ENCODE assay signal across 8 cellular contexts in the genomic region with DNA sequence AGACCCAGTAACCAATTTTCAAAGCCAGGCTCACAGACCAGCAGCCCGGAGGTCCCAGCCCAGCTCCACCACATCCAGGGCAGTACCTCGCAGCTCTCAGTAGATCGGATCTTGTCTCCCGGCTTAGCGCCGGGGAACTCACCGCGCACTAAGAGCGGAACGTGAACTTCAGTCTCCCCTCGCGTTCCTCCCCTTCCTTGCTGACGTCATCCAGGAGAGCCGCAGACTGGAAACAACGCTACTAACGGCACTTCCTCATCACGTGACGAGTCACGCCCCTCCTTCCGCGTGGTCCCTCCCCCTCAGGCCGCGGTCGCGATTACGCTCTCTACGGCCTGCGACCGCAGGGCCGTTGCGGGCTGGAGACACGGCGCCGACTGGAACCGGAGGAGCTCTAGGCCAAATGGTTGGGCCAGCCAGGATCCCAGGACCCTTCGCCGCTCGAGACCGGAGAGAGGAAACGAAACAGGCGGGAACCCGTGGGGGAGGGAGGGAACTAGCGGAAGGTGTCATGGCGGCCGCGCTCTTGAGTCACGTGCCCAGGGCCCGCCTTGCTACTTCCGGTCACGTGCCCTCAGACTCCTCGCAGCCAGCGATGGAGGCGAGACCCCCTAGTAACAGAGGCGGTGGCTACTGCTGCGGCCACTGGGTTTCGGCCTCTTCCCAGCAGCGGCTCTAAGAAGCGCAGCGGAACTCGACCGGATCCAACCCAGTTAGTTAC. TPM values are rescaled to one million over a fixed set of nuclear protein-coding genes. Genes with fewer than 3 reads are reported as not detected.
DNase-seq lines count a peak whose midpoint lies in the region; ATAC-seq and FAIRE-seq lines count a peak whose summit lies in the region.

TSS of gene GTF2H1 (plus strand) at position 577 of the 721 bp plus-strand sequence. CDS start 10,508 bp downstream, outside the sequence.
A gene with protein sequence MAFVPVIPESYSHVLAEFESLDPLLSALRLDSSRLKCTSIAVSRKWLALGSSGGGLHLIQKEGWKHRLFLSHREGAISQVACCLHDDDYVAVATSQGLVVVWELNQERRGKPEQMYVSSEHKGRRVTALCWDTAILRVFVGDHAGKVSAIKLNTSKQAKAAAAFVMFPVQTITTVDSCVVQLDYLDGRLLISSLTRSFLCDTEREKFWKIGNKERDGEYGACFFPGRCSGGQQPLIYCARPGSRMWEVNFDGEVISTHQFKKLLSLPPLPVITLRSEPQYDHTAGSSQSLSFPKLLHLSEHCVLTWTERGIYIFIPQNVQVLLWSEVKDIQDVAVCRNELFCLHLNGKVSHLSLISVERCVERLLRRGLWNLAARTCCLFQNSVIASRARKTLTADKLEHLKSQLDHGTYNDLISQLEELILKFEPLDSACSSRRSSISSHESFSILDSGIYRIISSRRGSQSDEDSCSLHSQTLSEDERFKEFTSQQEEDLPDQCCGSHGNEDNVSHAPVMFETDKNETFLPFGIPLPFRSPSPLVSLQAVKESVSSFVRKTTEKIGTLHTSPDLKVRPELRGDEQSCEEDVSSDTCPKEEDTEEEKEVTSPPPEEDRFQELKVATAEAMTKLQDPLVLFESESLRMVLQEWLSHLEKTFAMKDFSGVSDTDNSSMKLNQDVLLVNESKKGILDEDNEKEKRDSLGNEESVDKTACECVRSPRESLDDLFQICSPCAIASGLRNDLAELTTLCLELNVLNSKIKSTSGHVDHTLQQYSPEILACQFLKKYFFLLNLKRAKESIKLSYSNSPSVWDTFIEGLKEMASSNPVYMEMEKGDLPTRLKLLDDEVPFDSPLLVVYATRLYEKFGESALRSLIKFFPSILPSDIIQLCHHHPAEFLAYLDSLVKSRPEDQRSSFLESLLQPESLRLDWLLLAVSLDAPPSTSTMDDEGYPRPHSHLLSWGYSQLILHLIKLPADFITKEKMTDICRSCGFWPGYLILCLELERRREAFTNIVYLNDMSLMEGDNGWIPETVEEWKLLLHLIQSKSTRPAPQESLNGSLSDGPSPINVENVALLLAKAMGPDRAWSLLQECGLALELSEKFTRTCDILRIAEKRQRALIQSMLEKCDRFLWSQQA (minus strand): TSS at position 150 of the 721 bp plus-strand sequence. CDS start 4,282 bp downstream, outside the sequence.

- H3K23ac ChIP-seq in mesendoderm (ENCODE audit: low read length), result no peak within 1 kb of the TSS

- no peak within 1 kb of the TSS for H4K8ac ChIP-seq in mesendoderm (ENCODE audit: low read depth, low read length)

- peaks cover 53% of the 10 kb centered on the region for H3K79me2 ChIP-seq in mesendoderm (ENCODE audit: control insufficient read depth, insufficient read depth, low read length)

- H3K9me3 ChIP-seq in endocrine pancreas (ENCODE audit: control insufficient read depth, low read length), result no peaks in the 10 kb centered on the region

- H3K79me1 ChIP-seq in mesendoderm (ENCODE audit: low read length), result peaks cover 15% of the 10 kb centered on the region

- no peak within 1 kb of the TSS for H2BK15ac ChIP-seq in mesendoderm (replicated peaks; ENCODE audit: low read depth)

- H3K4me2 ChIP-seq in mesendoderm (ENCODE audit: low read length), result peak within 1 kb of the TSS; percentile 98

- no peak within 1 kb of the TSS for H2BK120ac ChIP-seq in mesendoderm (ENCODE audit: low read depth, low read length)

- peak; percentile 99 for FAIRE-seq in HTR-8/SVneo (lab: Jason Lieb, UNC)

- no peak within 1 kb of the TSS for H2AK5ac ChIP-seq in mesendoderm (ENCODE audit: low read length)

- no peaks in the 10 kb centered on the region for H3K27me3 ChIP-seq in endocrine pancreas (ENCODE audit: control insufficient read depth, insufficient read depth, low read length)
- no peaks in the 10 kb centered on the region for H3K27me3 ChIP-seq in mesendoderm (ENCODE audit: insufficient read depth, low read length, poor library complexity)

- H3K9me3 Mint-ChIP-seq in activated CD8-positive, alpha-beta memory T cell treated with anti-CD3 and anti-CD28 coated beads, Interleukin-2, amount 10 ng/mL, durations not matched to agents 7 days and 5 days (ENCODE audit: low read depth), result no peaks in the 10 kb centered on the region

- CTCF ChIA-PET in activated CD8-positive, alpha-beta memory T cell treated with anti-CD3 and anti-CD28 coated beads, Interleukin-2, amount 10 ng/mL, durations not matched to agents 7 days and 5 days (lab: Charles Lee), result interaction anchor here (0.8 to 4.1 kb wide), 11 partner anchors 9 to 312 kb away, joined by 3 to 25 read pairs (median 5); partner anchors contain the start of genes LDHA, SPTY2D1 and TSG101

- peak within 1 kb of the TSS; percentile 98 for H2BK5ac ChIP-seq in mesendoderm (ENCODE audit: low read length)

- peak within 1 kb of the TSS; percentile 29 for H3K4ac ChIP-seq in mesendoderm (ENCODE audit: low read depth, low read length)

- H3K27ac Mint-ChIP-seq in activated CD8-positive, alpha-beta memory T cell treated with anti-CD3 and anti-CD28 coated beads, Interleukin-2, amount 10 ng/mL, durations not matched to agents 7 days and 5 days, result peak within 1 kb of the TSS; percentile 100

- H4K5ac ChIP-seq in mesendoderm (ENCODE audit: low read length), result no peak within 1 kb of the TSS

- H3K36me3 ChIP-seq in endocrine pancreas (ENCODE audit: control insufficient read depth, insufficient read depth, low read length), result no peaks in the 10 kb centered on the region
- H3K36me3 ChIP-seq in mesendoderm (ENCODE audit: control insufficient read depth, insufficient read depth, low read length), result no peaks in the 10 kb centered on the region

- WGBS in mesendoderm (ENCODE audit: extremely low coverage, insufficient coverage, low lambda C conversion rate), result no CpG with 5 or more reads among the region's 61 CpGs

- H3K4me3 ChIP-seq in endocrine pancreas (ENCODE audit: control insufficient read depth, insufficient read depth, low read length) (peak within 1 kb of the TSS; percentile 100), mesendoderm (ENCODE audit: low read length) (peak within 1 kb of the TSS; percentile 90)

- peaks cover 66% of the 10 kb centered on the region for H3K4me1 Mint-ChIP-seq in activated CD8-positive, alpha-beta memory T cell treated with anti-CD3 and anti-CD28 coated beads, Interleukin-2, amount 10 ng/mL, durations not matched to agents 7 days and 5 days

- peaks cover 29% of the 10 kb centered on the region for H3K36me3 Mint-ChIP-seq in activated CD8-positive, alpha-beta memory T cell treated with anti-CD3 and anti-CD28 coated beads, Interleukin-2, amount 10 ng/mL, durations not matched to agents 7 days and 5 days

- ATAC-seq in GM21367 (IDR thresholded peaks at IDR 0.05; ENCODE audit: unreplicated experiment), result peak; percentile 71
- peak; percentile 88 for ATAC-seq in activated CD8-positive, alpha-beta memory T cell treated with anti-CD3 and anti-CD28 coated beads, Interleukin-2, amount 10 ng/mL, durations not matched to agents 7 days and 5 days

- H3K56ac ChIP-seq in mesendoderm (ENCODE audit: low read length), result peak within 1 kb of the TSS; percentile 97

- peaks cover 20% of the 10 kb centered on the region for H3K4me1 ChIP-seq in endocrine pancreas (ENCODE audit: control insufficient read depth, insufficient read depth, low read length)
- peaks cover 4% of the 10 kb centered on the region for H3K4me1 ChIP-seq in mesendoderm (ENCODE audit: control insufficient read depth, low read depth, low read length)

- peak; percentile 99 for DNase-seq in COLO829 (ENCODE audit: low spot score)
- peak; percentile 98 for DNase-seq in HTR-8/SVneo (ENCODE audit: insufficient read length, low spot score)
- peak; percentile 95 for DNase-seq in NOMO-1 treated with dmso at 0.1 percent for 144 hours (lab: John Stamatoyannopoulos, UW; ENCODE audit: unreplicated experiment)
- peak; percentile 99 for DNase-seq in activated CD8-positive, alpha-beta memory T cell treated with anti-CD3 and anti-CD28 coated beads, Interleukin-2, amount 10 ng/mL, durations not matched to agents 7 days and 5 days
- peak; percentile 100 for DNase-seq in mesendoderm
- DNase-seq in stimulated activated CD8-positive, alpha-beta memory T cell treated with anti-CD3 and anti-CD28 coated beads, Interleukin-15, amount 100 ng/mL, for 1 hour (ENCODE audit: low read depth), result peak; percentile 95

- H3K18ac ChIP-seq in mesendoderm (ENCODE audit: low read length), result peak within 1 kb of the TSS; percentile 29

- H3K27ac ChIP-seq in mesendoderm (ENCODE audit: low read depth, low read length), result peak within 1 kb of the TSS; percentile 30

- H3K9ac ChIP-seq in endocrine pancreas (ENCODE audit: control insufficient read depth, insufficient read depth, low read length), result peak within 1 kb of the TSS; percentile 96
- peak within 1 kb of the TSS; percentile 84 for H3K9ac ChIP-seq in mesendoderm (ENCODE audit: low read length)

- peak within 1 kb of the TSS; percentile 97 for H3K4me3 Mint-ChIP-seq in activated CD8-positive, alpha-beta memory T cell treated with anti-CD3 and anti-CD28 coated beads, Interleukin-2, amount 10 ng/mL, durations not matched to agents 7 days and 5 days

- no peaks in the 10 kb centered on the region for H3K27me3 Mint-ChIP-seq in activated CD8-positive, alpha-beta memory T cell treated with anti-CD3 and anti-CD28 coated beads, Interleukin-2, amount 10 ng/mL, durations not matched to agents 7 days and 5 days

RNA-seq across cellular contexts. Expression of gene GTF2H1, which starts in this region (rescaled TPM):
- 10 to 100 TPM; 40.0 to 47.7 TPM for total RNA-seq in activated CD8-positive, alpha-beta memory T cell treated with anti-CD3 and anti-CD28 coated beads, Interleukin-2, amount 10 ng/mL, durations not matched to agents 7 days and 5 days
- 25.1 TPM for polyA plus RNA-seq in mesendoderm (2013, experiment 1 of 2)
- 25.4 TPM for polyA plus RNA-seq in mesendoderm (2013, experiment 2 of 2)

RNA-seq across cellular contexts. Expression of the second gene that starts in this region (rescaled TPM):
- 10 to 100 TPM; 19.3 to 19.8 TPM for total RNA-seq in activated CD8-positive, alpha-beta memory T cell treated with anti-CD3 and anti-CD28 coated beads, Interleukin-2, amount 10 ng/mL, durations not matched to agents 7 days and 5 days
- 6.7 TPM for polyA plus RNA-seq in mesendoderm (2013, experiment 1 of 2)
- 7.0 TPM for polyA plus RNA-seq in mesendoderm (2013, experiment 2 of 2)

Comparison
In these comparisons a context has a peak if more than half of its experiments do, and no peak if none do; other contexts are left out.
1. Peak in every context shown above with its lines: DNase-seq, ATAC-seq, H3K4me3 ChIP-seq and H3K27ac ChIP-seq.